In genomic region chr16:70724146-70725023, GRCh38 we compare ENCODE assay signal across 1 cellular context.
TF ChIP-seq lines count a peak whose summit lies in the region.

No MANE protein-coding gene starts in this region.

TF ChIP-seq in HepG2, 621 proteins besides CTCF, POLR2A, EP300 and RAD21 (continued from another document and continues in another):
- TF ChIP-seq, protein P1, sequence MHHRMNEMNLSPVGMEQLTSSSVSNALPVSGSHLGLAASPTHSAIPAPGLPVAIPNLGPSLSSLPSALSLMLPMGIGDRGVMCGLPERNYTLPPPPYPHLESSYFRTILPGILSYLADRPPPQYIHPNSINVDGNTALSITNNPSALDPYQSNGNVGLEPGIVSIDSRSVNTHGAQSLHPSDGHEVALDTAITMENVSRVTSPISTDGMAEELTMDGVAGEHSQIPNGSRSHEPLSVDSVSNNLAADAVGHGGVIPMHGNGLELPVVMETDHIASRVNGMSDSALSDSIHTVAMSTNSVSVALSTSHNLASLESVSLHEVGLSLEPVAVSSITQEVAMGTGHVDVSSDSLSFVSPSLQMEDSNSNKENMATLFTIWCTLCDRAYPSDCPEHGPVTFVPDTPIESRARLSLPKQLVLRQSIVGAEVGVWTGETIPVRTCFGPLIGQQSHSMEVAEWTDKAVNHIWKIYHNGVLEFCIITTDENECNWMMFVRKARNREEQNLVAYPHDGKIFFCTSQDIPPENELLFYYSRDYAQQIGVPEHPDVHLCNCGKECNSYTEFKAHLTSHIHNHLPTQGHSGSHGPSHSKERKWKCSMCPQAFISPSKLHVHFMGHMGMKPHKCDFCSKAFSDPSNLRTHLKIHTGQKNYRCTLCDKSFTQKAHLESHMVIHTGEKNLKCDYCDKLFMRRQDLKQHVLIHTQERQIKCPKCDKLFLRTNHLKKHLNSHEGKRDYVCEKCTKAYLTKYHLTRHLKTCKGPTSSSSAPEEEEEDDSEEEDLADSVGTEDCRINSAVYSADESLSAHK (CRISPR knock-in tag; IDR thresholded peaks at IDR 0.05; ENCODE audit: borderline replicate concordance): no peak
- peak; percentile 90 for TF ChIP-seq ZNF124 (CRISPR knock-in tag; IDR thresholded peaks at IDR 0.05)
- 0 out of 2 replicates have a peak, but pooled peaks have one; percentile 59 for TF ChIP-seq SMAD1 (CRISPR knock-in tag; IDR thresholded peaks at IDR 0.05; ENCODE audit: borderline replicate concordance, low read depth)
- TF ChIP-seq ZNF24 (IDR thresholded peaks at IDR 0.05): no peak
- TF ChIP-seq PTBP1 (IDR thresholded peaks at IDR 0.05; ENCODE audit: low read depth, low read length, poor library complexity, severe bottlenecking): no peak
- TF ChIP-seq NBN (conservative IDR thresholded peaks at IDR 0.05): no peak
- TF ChIP-seq TBX2 (CRISPR knock-in tag; IDR thresholded peaks at IDR 0.05; ENCODE audit: borderline replicate concordance): peak; percentile 81
- TF ChIP-seq, protein P2, sequence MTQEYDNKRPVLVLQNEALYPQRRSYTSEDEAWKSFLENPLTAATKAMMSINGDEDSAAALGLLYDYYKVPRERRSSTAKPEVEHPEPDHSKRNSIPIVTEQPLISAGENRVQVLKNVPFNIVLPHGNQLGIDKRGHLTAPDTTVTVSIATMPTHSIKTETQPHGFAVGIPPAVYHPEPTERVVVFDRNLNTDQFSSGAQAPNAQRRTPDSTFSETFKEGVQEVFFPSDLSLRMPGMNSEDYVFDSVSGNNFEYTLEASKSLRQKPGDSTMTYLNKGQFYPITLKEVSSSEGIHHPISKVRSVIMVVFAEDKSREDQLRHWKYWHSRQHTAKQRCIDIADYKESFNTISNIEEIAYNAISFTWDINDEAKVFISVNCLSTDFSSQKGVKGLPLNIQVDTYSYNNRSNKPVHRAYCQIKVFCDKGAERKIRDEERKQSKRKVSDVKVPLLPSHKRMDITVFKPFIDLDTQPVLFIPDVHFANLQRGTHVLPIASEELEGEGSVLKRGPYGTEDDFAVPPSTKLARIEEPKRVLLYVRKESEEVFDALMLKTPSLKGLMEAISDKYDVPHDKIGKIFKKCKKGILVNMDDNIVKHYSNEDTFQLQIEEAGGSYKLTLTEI (CRISPR knock-in tag; conservative IDR thresholded peaks at IDR 0.05): no peak
- TF ChIP-seq ZNF331 (CRISPR knock-in tag; IDR thresholded peaks at IDR 0.05): peak; percentile 69; the same call in 1 of the 2 replicates
- TF ChIP-seq MYPOP (CRISPR knock-in tag; IDR thresholded peaks at IDR 0.05): peak; percentile 47; the same call in 1 of the 2 replicates
- TF ChIP-seq HDAC2 (CRISPR knock-in tag; IDR thresholded peaks at IDR 0.05): peak; percentile 57
- peak; percentile 53 for TF ChIP-seq ZNF792 (CRISPR knock-in tag; IDR thresholded peaks at IDR 0.05)
- no peak; the same call in 1 of the 2 replicates for TF ChIP-seq ZNF563 (CRISPR knock-in tag; IDR thresholded peaks at IDR 0.05)
- no peak; the same call in 1 of the 2 replicates for TF ChIP-seq KAT7 (CRISPR knock-in tag; IDR thresholded peaks at IDR 0.05; ENCODE audit: borderline replicate concordance)
- TF ChIP-seq ZNF264 (CRISPR knock-in tag; IDR thresholded peaks at IDR 0.05): peak; percentile 85; the same call in 1 of the 2 replicates
- TF ChIP-seq, protein P3, sequence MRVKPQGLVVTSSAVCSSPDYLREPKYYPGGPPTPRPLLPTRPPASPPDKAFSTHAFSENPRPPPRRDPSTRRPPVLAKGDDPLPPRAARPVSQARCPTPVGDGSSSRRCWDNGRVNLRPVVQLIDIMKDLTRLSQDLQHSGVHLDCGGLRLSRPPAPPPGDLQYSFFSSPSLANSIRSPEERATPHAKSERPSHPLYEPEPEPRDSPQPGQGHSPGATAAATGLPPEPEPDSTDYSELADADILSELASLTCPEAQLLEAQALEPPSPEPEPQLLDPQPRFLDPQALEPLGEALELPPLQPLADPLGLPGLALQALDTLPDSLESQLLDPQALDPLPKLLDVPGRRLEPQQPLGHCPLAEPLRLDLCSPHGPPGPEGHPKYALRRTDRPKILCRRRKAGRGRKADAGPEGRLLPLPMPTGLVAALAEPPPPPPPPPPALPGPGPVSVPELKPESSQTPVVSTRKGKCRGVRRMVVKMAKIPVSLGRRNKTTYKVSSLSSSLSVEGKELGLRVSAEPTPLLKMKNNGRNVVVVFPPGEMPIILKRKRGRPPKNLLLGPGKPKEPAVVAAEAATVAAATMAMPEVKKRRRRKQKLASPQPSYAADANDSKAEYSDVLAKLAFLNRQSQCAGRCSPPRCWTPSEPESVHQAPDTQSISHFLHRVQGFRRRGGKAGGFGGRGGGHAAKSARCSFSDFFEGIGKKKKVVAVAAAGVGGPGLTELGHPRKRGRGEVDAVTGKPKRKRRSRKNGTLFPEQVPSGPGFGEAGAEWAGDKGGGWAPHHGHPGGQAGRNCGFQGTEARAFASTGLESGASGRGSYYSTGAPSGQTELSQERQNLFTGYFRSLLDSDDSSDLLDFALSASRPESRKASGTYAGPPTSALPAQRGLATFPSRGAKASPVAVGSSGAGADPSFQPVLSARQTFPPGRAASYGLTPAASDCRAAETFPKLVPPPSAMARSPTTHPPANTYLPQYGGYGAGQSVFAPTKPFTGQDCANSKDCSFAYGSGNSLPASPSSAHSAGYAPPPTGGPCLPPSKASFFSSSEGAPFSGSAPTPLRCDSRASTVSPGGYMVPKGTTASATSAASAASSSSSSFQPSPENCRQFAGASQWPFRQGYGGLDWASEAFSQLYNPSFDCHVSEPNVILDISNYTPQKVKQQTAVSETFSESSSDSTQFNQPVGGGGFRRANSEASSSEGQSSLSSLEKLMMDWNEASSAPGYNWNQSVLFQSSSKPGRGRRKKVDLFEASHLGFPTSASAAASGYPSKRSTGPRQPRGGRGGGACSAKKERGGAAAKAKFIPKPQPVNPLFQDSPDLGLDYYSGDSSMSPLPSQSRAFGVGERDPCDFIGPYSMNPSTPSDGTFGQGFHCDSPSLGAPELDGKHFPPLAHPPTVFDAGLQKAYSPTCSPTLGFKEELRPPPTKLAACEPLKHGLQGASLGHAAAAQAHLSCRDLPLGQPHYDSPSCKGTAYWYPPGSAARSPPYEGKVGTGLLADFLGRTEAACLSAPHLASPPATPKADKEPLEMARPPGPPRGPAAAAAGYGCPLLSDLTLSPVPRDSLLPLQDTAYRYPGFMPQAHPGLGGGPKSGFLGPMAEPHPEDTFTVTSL (CRISPR knock-in tag; IDR thresholded peaks at IDR 0.05; ENCODE audit: borderline replicate concordance): peak; percentile 85; the same call in 1 of the 2 replicates
- TF ChIP-seq MYC (CRISPR knock-in tag; IDR thresholded peaks at IDR 0.05; ENCODE audit: borderline replicate concordance): peak; percentile 22; the same call in 1 of the 2 replicates
- TF ChIP-seq CC2D1A (CRISPR knock-in tag; IDR thresholded peaks at IDR 0.05): no peak
- TF ChIP-seq, protein P4, sequence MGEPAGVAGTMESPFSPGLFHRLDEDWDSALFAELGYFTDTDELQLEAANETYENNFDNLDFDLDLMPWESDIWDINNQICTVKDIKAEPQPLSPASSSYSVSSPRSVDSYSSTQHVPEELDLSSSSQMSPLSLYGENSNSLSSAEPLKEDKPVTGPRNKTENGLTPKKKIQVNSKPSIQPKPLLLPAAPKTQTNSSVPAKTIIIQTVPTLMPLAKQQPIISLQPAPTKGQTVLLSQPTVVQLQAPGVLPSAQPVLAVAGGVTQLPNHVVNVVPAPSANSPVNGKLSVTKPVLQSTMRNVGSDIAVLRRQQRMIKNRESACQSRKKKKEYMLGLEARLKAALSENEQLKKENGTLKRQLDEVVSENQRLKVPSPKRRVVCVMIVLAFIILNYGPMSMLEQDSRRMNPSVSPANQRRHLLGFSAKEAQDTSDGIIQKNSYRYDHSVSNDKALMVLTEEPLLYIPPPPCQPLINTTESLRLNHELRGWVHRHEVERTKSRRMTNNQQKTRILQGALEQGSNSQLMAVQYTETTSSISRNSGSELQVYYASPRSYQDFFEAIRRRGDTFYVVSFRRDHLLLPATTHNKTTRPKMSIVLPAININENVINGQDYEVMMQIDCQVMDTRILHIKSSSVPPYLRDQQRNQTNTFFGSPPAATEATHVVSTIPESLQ (CRISPR knock-in tag; conservative IDR thresholded peaks at IDR 0.05): 0 out of 2 replicates have a peak, but pooled peaks have one; percentile 17
- no peak for TF ChIP-seq ZBTB3 (CRISPR knock-in tag; IDR thresholded peaks at IDR 0.05; ENCODE audit: borderline replicate concordance, low read depth)
- peak; percentile 82; the same call in 1 of the 2 replicates for TF ChIP-seq CHD4 (IDR thresholded peaks at IDR 0.05; ENCODE audit: borderline replicate concordance, low read length)
- TF ChIP-seq ZNF567 (CRISPR knock-in tag; IDR thresholded peaks at IDR 0.05; ENCODE audit: borderline replicate concordance): no peak
- no peak; the same call in 1 of the 2 replicates for TF ChIP-seq ZNF34 (CRISPR knock-in tag; IDR thresholded peaks at IDR 0.05; ENCODE audit: borderline replicate concordance)
- no peak for TF ChIP-seq JUND (CRISPR knock-in tag; IDR thresholded peaks at IDR 0.05)
- TF ChIP-seq PBX3 (CRISPR knock-in tag; IDR thresholded peaks at IDR 0.05; ENCODE audit: borderline replicate concordance): no peak
- TF ChIP-seq SP5 (CRISPR knock-in tag; IDR thresholded peaks at IDR 0.05; ENCODE audit: borderline replicate concordance, low read depth): peak; percentile 31; the same call in 1 of the 2 replicates
- 0 out of 2 replicates have a peak, but pooled peaks have one; percentile 80 for TF ChIP-seq ELF4 (CRISPR knock-in tag; IDR thresholded peaks at IDR 0.05; ENCODE audit: borderline replicate concordance)
- TF ChIP-seq, protein P5, sequence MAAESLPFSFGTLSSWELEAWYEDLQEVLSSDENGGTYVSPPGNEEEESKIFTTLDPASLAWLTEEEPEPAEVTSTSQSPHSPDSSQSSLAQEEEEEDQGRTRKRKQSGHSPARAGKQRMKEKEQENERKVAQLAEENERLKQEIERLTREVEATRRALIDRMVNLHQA (CRISPR knock-in tag; IDR thresholded peaks at IDR 0.05): no peak
- TF ChIP-seq HINFP (CRISPR knock-in tag; IDR thresholded peaks at IDR 0.05; ENCODE audit: low read depth): peak; percentile 59; the same call in 1 of the 2 replicates
- TF ChIP-seq JDP2 (CRISPR knock-in tag; IDR thresholded peaks at IDR 0.05; ENCODE audit: borderline replicate concordance): no peak
- no peak; the same call in 1 of the 2 replicates for TF ChIP-seq ZNF142 (CRISPR knock-in tag; IDR thresholded peaks at IDR 0.05)
- peak; percentile 53; the same call in 1 of the 2 replicates for TF ChIP-seq ZBTB38 (CRISPR knock-in tag; IDR thresholded peaks at IDR 0.05)
